ENCODE assay signal across 10 cellular contexts in the genomic region with DNA sequence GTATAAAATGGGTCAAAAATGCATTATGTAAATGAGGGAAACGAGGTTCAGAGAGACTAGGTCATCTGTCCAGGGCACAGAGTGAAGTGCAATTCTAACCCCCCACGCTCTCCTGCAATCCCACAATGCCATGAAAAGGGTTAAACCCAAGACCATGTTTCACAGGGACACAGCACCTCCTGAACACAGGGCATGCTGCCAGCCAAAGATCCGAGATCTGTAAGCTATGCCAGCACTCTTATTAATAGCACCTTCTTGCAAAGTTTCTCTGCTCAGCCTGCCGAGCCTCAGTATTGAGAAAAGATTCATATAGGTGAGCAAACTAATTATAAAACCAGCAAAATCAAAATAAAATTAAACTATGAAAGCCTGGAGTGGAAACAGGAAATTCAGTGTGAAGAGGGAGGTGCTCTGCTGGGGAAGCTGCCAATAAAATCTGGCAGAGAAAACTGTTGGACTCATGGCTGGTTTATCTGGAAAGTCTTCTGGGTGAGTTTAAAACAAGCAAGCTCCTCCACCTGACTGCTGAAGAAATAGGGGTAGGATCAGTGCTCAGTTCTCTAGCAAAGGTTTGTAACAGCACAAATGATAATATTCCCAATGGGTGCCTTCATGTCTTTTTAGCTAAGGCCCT. TPM values are rescaled to one million over a fixed set of nuclear protein-coding genes. Genes with fewer than 3 reads are reported as not detected.
DNase-seq lines count a peak whose midpoint lies in the region; TF ChIP-seq lines count a peak whose summit lies in the region.
"Had no signal": no experiment of that assay in that cellular context is flagged by ENCODE, and none has a peak within 500 bp of the region (broad histone marks: within the 10 kb centered on the region; RNA-seq: fewer than 3 reads in every experiment).

No MANE protein-coding gene starts in this region.

- H3K4me3 Mint-ChIP-seq in immature natural killer cell: no peak overlapping the region

- TF ChIP-seq CTCF in uterus (IDR thresholded peaks at IDR 0.05): no peak

- no peak for TF ChIP-seq POLR2A in uterus (IDR thresholded peaks at IDR 0.05)

- DNase-seq in DMS 273 (lab: John Stamatoyannopoulos, UW; ENCODE audit: unreplicated experiment) (peak; percentile 45), DMS 273 treated with DMSO at 0.1 percent for 48 hours (lab: John Stamatoyannopoulos, UW) (no peak), dedifferentiated amniotic fluid mesenchymal stem cell (ENCODE audit: extremely low spot score) (peak; percentile 43), medulla oblongata (ENCODE audit: extremely low spot score) (peak; percentile 91), uterus (peak; percentile 80 to 85), iPS-NIHi7 (ENCODE audit: extremely low spot score) (no peak), immature natural killer cell (no peak)
- no peak for DNase-seq in activated T-cell treated with anti-CD3 and anti-CD28 coated beads, Interleukin-2, amount 50 U/mL, for 48 hours

- H3K36me3 Mint-ChIP-seq in immature natural killer cell: peaks cover 12 to 36% (median 28%) of the 10 kb centered on the region in 3 donors

- no peaks in the 10 kb centered on the region for H3K27me3 ChIP-seq in uterus

- no peak overlapping the region for H3K4me3 ChIP-seq in uterus

- no peaks in the 10 kb centered on the region for H3K9me3 Mint-ChIP-seq in immature natural killer cell

- H3K9me3 ChIP-seq in uterus: no peaks in the 10 kb centered on the region

- H3K27me3 Mint-ChIP-seq in immature natural killer cell (ENCODE audit: low read depth in 3 of 3): peaks cover 2 to 5% (median 2%) of the 10 kb centered on the region in 3 donors

- H3K36me3 ChIP-seq in uterus: no peaks in the 10 kb centered on the region

- H3K4me1 Mint-ChIP-seq in immature natural killer cell: peaks cover 0 to 3% of the 10 kb centered on the region in 2 donors

- peak overlapping the region; percentile 55 to 60 for H3K27ac ChIP-seq in uterus
- H3K27ac ChIP-seq: 22Rv1, KMS-11 had no signal

- H3K27ac Mint-ChIP-seq in immature natural killer cell: no peak overlapping the region

- intact Hi-C loops in uterus (cut with DNase I; ENCODE audit: low total_unique reads): no loop called here

- H3K4me1 ChIP-seq in uterus: peaks cover 29 to 40% of the 10 kb centered on the region in 2 donors

RNA-seq across cellular contexts. Expression of gene LRIG1, which starts 50.3 kb away (rescaled TPM):
- 100 to 1,000 TPM in 2 of 4 donors, 10 to 100 TPM in 2; 20.9 to 108 (median 69.6) TPM for total RNA-seq in uterus
- polyA plus RNA-seq in immature natural killer cell: 1 to 10 TPM; 4.4 to 9.7 (median 4.7) TPM

Comparison
In these comparisons a context has a peak if more than half of its experiments do, and no peak if none do; other contexts are left out.
1. DNase-seq: peak in DMS 273 (single experiment), dedifferentiated amniotic fluid mesenchymal stem cell (single experiment), medulla oblongata (single experiment) and uterus (2 of 2); none in DMS 273 treated with DMSO at 0.1 percent for 48 hours (single experiment), activated T-cell treated with anti-CD3 and anti-CD28 coated beads, Interleukin-2, amount 50 U/mL, for 48 hours (0 of 2), iPS-NIHi7 (single experiment) and immature natural killer cell (0 of 3).